ENCODE assay signal across 2 cellular contexts in genomic region chr15:32676095-32676643, GRCh38.
TF ChIP-seq lines count a peak whose summit lies in the region.

No MANE protein-coding gene starts in this region.

TF ChIP-seq in IMR-90, 13 proteins besides CTCF, POLR2A, EP300 and RAD21:
- TF ChIP-seq MXI1 (IDR thresholded peaks at IDR 0.05; ENCODE audit: borderline replicate concordance, low read depth, low read length) (no peak), MAFK (IDR thresholded peaks at IDR 0.05; ENCODE audit: low read depth, low read length) (no peak), CEBPB (IDR thresholded peaks at IDR 0.05; ENCODE audit: low read depth, low read length) (no peak), NFE2L2 (IDR thresholded peaks at IDR 0.05; ENCODE audit: low read depth, low read length) (no peak), RFX5 (IDR thresholded peaks at IDR 0.05; ENCODE audit: low read depth, low read length) (no peak), BHLHE40 (IDR thresholded peaks at IDR 0.05; ENCODE audit: low read depth, low read length) (no peak), CHD1 (IDR thresholded peaks at IDR 0.05; ENCODE audit: low read depth, low read length) (no peak), RCOR1 (IDR thresholded peaks at IDR 0.05; ENCODE audit: insufficient replicate concordance, low read length) (no peak), MAZ (IDR thresholded peaks at IDR 0.05; ENCODE audit: borderline replicate concordance, low read depth, low read length) (no peak), ELK1 (IDR thresholded peaks at IDR 0.05; ENCODE audit: borderline replicate concordance, low read depth, low read length) (no peak), FOS (IDR thresholded peaks at IDR 0.05; ENCODE audit: low read depth, low read length) (no peak), USF2 (IDR thresholded peaks at IDR 0.05; ENCODE audit: low read depth, low read length) (no peak), SMC3 (IDR thresholded peaks at IDR 0.05; ENCODE audit: low read depth, low read length) (no peak)

TF ChIP-seq in SK-N-SH, 30 proteins besides CTCF, POLR2A, EP300 and RAD21:
- no peak for TF ChIP-seq SMC3 (IDR thresholded peaks at IDR 0.05; ENCODE audit: low read depth, low read length)
- no peak for TF ChIP-seq RXRA (IDR thresholded peaks at IDR 0.05; ENCODE audit: borderline replicate concordance, low read depth)
- no peak for TF ChIP-seq FOSL2 (IDR thresholded peaks at IDR 0.05; ENCODE audit: borderline replicate concordance, low read depth)
